8 cellular contexts compared by ENCODE assay signal in the genomic region with DNA sequence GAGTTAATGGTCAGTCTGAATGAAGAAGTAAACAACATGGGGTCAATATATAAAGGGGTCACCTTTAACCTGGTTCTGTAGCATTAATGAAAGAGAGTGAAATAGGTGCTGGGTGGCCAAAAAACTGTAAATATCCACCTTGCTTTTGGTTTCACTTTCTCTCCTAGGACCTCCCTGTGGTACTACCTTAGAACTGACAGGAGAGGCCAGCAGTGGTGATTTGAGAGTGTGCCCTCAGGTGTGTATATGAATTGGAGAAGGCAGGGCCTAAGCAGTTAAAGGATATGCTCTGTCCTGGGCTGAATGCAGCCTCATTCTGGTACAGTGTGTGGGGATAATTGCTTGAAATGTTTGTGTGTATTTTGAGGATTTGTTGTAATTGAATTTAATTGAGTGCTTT.
A peak's percentile ranks its signal among the peaks of the same experiment; 100 is the strongest.
DNase-seq lines count a peak whose midpoint lies in the region; ATAC-seq and TF ChIP-seq lines count a peak whose summit lies in the region.

No MANE protein-coding gene starts in this region.

- H3K27ac Mint-ChIP-seq in activated naive CD4-positive, alpha-beta T cell treated with anti-CD3 and anti-CD28 coated beads, Interleukin-2, amount 50 U/mL, for 72 hours, result peak overlapping the region in 1 of 2 donors; percentile 58
- H3K27ac Mint-ChIP-seq in activated naive CD4-positive, alpha-beta T cell treated with anti-CD3 and anti-CD28 coated beads for 36 hours, result no peak overlapping the region
- H3K27ac Mint-ChIP-seq in T-helper 2 cell treated with Interferon-gamma antibody and Interleukin-4, amounts not matched to agents 5 μg/mL and 100 μg/mL, for 36 hours, result no peak overlapping the region
- H3K27ac Mint-ChIP-seq in type B pancreatic cell, result peak overlapping the region; percentile 53

- no peak overlapping the region for H3K4me3 Mint-ChIP-seq in activated naive CD4-positive, alpha-beta T cell treated with anti-CD3 and anti-CD28 coated beads for 36 hours
- H3K4me3 Mint-ChIP-seq in T-helper 2 cell treated with Interferon-gamma antibody and Interleukin-4, amounts not matched to agents 5 μg/mL and 100 μg/mL, for 36 hours, result peak overlapping the region; percentile 22
- no peak overlapping the region for H3K4me3 Mint-ChIP-seq in type B pancreatic cell

- no peak for TF ChIP-seq CTCF in type B pancreatic cell (conservative IDR thresholded peaks at IDR 0.05)

- no peak for DNase-seq in activated naive CD4-positive, alpha-beta T cell treated with anti-CD3 and anti-CD28 coated beads, Interleukin-2, amount 50 U/mL, for 72 hours (ENCODE audit: low spot score in 2 of 2)
- no peak for DNase-seq in activated naive CD4-positive, alpha-beta T cell treated with anti-CD3 and anti-CD28 coated beads for 36 hours
- no peak for DNase-seq in T-helper 2 cell treated with Interferon-gamma antibody and Interleukin-4, amounts not matched to agents 5 μg/mL and 100 μg/mL, for 36 hours (ENCODE audit: low spot score)
- DNase-seq in type B pancreatic cell (ENCODE audit: extremely low spot score, unreplicated experiment) (no peak), mucosa of gallbladder (ENCODE audit: low spot score) (no peak), left ventricle myocardium superior (no peak), dermis blood vessel endothelial cell (no peak)

- CTCF ChIA-PET in activated naive CD4-positive, alpha-beta T cell treated with anti-CD3 and anti-CD28 coated beads for 36 hours (lab: Charles Lee), result no interaction called here

- peak; percentile 24 to 36 for ATAC-seq in activated naive CD4-positive, alpha-beta T cell treated with anti-CD3 and anti-CD28 coated beads, Interleukin-2, amount 50 U/mL, for 72 hours
- peak; percentile 73 for ATAC-seq in HG03045 (IDR thresholded peaks at IDR 0.05; ENCODE audit: unreplicated experiment)
- no peak for ATAC-seq in left ventricle myocardium superior

- H3K36me3 Mint-ChIP-seq in activated naive CD4-positive, alpha-beta T cell treated with anti-CD3 and anti-CD28 coated beads, Interleukin-2, amount 50 U/mL, for 72 hours, result peaks cover 0 to 10% of the 10 kb centered on the region in 2 donors
- H3K36me3 Mint-ChIP-seq in activated naive CD4-positive, alpha-beta T cell treated with anti-CD3 and anti-CD28 coated beads for 36 hours (ENCODE audit: low read depth), result no peaks in the 10 kb centered on the region
- no peaks in the 10 kb centered on the region for H3K36me3 Mint-ChIP-seq in T-helper 2 cell treated with Interferon-gamma antibody and Interleukin-4, amounts not matched to agents 5 μg/mL and 100 μg/mL, for 36 hours (ENCODE audit: low read depth)
- peaks cover 16% of the 10 kb centered on the region for H3K36me3 Mint-ChIP-seq in type B pancreatic cell

- intact Hi-C loops in activated naive CD4-positive, alpha-beta T cell treated with anti-CD3 and anti-CD28 coated beads for 36 hours (cut with micrococcal nuclease), result no loop called here
- intact Hi-C loops in left ventricle myocardium superior (cut with micrococcal nuclease), result no loop called here

- no peaks in the 10 kb centered on the region for H3K9me3 Mint-ChIP-seq in activated naive CD4-positive, alpha-beta T cell treated with anti-CD3 and anti-CD28 coated beads, Interleukin-2, amount 50 U/mL, for 72 hours
- H3K9me3 Mint-ChIP-seq in activated naive CD4-positive, alpha-beta T cell treated with anti-CD3 and anti-CD28 coated beads for 36 hours, result no peaks in the 10 kb centered on the region
- no peaks in the 10 kb centered on the region for H3K9me3 Mint-ChIP-seq in T-helper 2 cell treated with Interferon-gamma antibody and Interleukin-4, amounts not matched to agents 5 μg/mL and 100 μg/mL, for 36 hours
- peaks cover 4% of the 10 kb centered on the region for H3K9me3 Mint-ChIP-seq in type B pancreatic cell

- peaks cover 16% of the 10 kb centered on the region for H3K4me1 Mint-ChIP-seq in activated naive CD4-positive, alpha-beta T cell treated with anti-CD3 and anti-CD28 coated beads for 36 hours (ENCODE audit: low read depth)
- H3K4me1 Mint-ChIP-seq in T-helper 2 cell treated with Interferon-gamma antibody and Interleukin-4, amounts not matched to agents 5 μg/mL and 100 μg/mL, for 36 hours (ENCODE audit: low read depth), result peaks cover 11% of the 10 kb centered on the region
- peaks cover 16% of the 10 kb centered on the region for H3K4me1 Mint-ChIP-seq in type B pancreatic cell (ENCODE audit: unreplicated experiment)

- no peaks in the 10 kb centered on the region for H3K27me3 Mint-ChIP-seq in activated naive CD4-positive, alpha-beta T cell treated with anti-CD3 and anti-CD28 coated beads for 36 hours (ENCODE audit: low read depth)
- H3K27me3 Mint-ChIP-seq in T-helper 2 cell treated with Interferon-gamma antibody and Interleukin-4, amounts not matched to agents 5 μg/mL and 100 μg/mL, for 36 hours (ENCODE audit: low read depth), result no peaks in the 10 kb centered on the region
- H3K27me3 Mint-ChIP-seq in type B pancreatic cell, result no peaks in the 10 kb centered on the region
